ENCODE assay signal across 2 cellular contexts in the genomic region with DNA sequence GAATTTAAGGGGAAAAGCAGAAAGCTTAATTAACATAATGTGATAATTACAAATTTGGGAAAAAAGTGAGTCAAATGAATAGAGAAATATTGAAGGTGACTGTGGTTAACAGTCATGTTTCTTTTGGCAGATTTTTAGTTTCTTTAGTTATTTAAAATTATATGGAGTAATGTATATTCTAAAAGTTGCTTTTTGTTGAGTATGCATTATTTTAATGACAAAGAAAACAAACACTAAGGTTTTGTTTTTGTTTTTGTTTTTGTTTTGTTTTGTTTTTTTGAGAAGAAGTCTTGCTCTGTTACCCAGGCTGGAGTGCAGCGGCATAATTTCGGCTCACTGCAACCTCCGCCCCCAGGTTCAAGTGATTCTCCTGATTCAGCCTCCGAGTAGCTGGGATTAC.
TF ChIP-seq lines count a peak whose summit lies in the region.

No MANE protein-coding gene starts in this region.

TF ChIP-seq in HepG2, 621 proteins besides CTCF, POLR2A, EP300 and RAD21:
- TF ChIP-seq ZNF766 (CRISPR knock-in tag; IDR thresholded peaks at IDR 0.05; ENCODE audit: borderline replicate concordance) (no peak), RELA (CRISPR knock-in tag; IDR thresholded peaks at IDR 0.05) (no peak), AGO2 (optimal IDR thresholded peaks at IDR 0.05; ENCODE audit: low read depth, low read length) (no peak), MAFK (conservative IDR thresholded peaks at IDR 0.05 in 1 of 2, IDR thresholded peaks at IDR 0.05 in 1 of 2; ENCODE audit: low read length in 2 of 2) (peak; percentile 17 to 60; a peak in 3 of 4 replicates)
- TF ChIP-seq, protein P1, sequence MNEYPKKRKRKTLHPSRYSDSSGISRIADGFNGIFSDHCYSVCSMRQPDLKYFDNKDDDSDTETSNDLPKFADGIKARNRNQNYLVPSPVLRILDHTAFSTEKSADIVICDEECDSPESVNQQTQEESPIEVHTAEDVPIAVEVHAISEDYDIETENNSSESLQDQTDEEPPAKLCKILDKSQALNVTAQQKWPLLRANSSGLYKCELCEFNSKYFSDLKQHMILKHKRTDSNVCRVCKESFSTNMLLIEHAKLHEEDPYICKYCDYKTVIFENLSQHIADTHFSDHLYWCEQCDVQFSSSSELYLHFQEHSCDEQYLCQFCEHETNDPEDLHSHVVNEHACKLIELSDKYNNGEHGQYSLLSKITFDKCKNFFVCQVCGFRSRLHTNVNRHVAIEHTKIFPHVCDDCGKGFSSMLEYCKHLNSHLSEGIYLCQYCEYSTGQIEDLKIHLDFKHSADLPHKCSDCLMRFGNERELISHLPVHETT (CRISPR knock-in tag; conservative IDR thresholded peaks at IDR 0.05) = no peak
- TF ChIP-seq, protein P2, sequence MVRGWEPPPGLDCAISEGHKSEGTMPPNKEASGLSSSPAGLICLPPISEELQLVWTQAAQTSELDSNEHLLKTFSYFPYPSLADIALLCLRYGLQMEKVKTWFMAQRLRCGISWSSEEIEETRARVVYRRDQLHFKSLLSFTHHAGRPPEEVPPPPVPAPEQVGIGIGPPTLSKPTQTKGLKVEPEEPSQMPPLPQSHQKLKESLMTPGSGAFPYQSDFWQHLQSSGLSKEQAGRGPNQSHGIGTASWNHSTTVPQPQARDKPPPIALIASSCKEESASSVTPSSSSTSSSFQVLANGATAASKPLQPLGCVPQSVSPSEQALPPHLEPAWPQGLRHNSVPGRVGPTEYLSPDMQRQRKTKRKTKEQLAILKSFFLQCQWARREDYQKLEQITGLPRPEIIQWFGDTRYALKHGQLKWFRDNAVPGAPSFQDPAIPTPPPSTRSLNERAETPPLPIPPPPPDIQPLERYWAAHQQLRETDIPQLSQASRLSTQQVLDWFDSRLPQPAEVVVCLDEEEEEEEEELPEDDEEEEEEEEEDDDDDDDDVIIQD (CRISPR knock-in tag; IDR thresholded peaks at IDR 0.05; ENCODE audit: low read depth) = no peak
- TF ChIP-seq, protein P3, sequence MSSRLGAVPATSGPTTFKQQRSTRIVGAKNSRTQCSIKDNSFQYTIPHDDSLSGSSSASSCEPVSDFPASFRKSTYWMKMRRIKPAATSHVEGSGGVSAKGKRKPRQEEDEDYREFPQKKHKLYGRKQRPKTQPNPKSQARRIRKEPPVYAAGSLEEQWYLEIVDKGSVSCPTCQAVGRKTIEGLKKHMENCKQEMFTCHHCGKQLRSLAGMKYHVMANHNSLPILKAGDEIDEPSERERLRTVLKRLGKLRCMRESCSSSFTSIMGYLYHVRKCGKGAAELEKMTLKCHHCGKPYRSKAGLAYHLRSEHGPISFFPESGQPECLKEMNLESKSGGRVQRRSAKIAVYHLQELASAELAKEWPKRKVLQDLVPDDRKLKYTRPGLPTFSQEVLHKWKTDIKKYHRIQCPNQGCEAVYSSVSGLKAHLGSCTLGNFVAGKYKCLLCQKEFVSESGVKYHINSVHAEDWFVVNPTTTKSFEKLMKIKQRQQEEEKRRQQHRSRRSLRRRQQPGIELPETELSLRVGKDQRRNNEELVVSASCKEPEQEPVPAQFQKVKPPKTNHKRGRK (CRISPR knock-in tag; IDR thresholded peaks at IDR 0.05) = no peak

TF ChIP-seq in K562, 482 proteins besides CTCF, POLR2A, EP300 and RAD21:
- TF ChIP-seq, protein P4, sequence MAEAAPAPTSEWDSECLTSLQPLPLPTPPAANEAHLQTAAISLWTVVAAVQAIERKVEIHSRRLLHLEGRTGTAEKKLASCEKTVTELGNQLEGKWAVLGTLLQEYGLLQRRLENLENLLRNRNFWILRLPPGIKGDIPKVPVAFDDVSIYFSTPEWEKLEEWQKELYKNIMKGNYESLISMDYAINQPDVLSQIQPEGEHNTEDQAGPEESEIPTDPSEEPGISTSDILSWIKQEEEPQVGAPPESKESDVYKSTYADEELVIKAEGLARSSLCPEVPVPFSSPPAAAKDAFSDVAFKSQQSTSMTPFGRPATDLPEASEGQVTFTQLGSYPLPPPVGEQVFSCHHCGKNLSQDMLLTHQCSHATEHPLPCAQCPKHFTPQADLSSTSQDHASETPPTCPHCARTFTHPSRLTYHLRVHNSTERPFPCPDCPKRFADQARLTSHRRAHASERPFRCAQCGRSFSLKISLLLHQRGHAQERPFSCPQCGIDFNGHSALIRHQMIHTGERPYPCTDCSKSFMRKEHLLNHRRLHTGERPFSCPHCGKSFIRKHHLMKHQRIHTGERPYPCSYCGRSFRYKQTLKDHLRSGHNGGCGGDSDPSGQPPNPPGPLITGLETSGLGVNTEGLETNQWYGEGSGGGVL (CRISPR knock-in tag; IDR thresholded peaks at IDR 0.05) = no peak
- TF ChIP-seq MAFK (IDR thresholded peaks at IDR 0.05; ENCODE audit: low read length) (peak; percentile 17; the same call in 1 of the 2 replicates), RBM17 (IDR thresholded peaks at IDR 0.05; ENCODE audit: borderline replicate concordance, low read depth, low read length) (no peak), ZNF316 (IDR thresholded peaks at IDR 0.05) (peak; percentile 94), BRF1 (IDR thresholded peaks at IDR 0.05; ENCODE audit: borderline replicate concordance, extremely low read depth, insufficient read length) (no peak), FOXJ2 (tag; IDR thresholded peaks at IDR 0.05) (no peak), CTBP1 (IDR thresholded peaks at IDR 0.05; ENCODE audit: borderline replicate concordance) (no peak), EP400 (IDR thresholded peaks at IDR 0.05) (no peak), MAFG (tag; conservative IDR thresholded peaks at IDR 0.05) (peak; percentile 60), MAFF (IDR thresholded peaks at IDR 0.05; ENCODE audit: low read length) (peak; percentile 15; the same call in 1 of the 2 replicates), C11orf30 (IDR thresholded peaks at IDR 0.05; ENCODE audit: low read depth) (peak; percentile 79)
- TF ChIP-seq, protein P5, sequence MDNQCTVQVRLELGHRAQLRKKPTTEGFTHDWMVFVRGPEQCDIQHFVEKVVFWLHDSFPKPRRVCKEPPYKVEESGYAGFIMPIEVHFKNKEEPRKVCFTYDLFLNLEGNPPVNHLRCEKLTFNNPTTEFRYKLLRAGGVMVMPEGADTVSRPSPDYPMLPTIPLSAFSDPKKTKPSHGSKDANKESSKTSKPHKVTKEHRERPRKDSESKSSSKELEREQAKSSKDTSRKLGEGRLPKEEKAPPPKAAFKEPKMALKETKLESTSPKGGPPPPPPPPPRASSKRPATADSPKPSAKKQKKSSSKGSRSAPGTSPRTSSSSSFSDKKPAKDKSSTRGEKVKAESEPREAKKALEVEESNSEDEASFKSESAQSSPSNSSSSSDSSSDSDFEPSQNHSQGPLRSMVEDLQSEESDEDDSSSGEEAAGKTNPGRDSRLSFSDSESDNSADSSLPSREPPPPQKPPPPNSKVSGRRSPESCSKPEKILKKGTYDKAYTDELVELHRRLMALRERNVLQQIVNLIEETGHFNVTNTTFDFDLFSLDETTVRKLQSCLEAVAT (IDR thresholded peaks at IDR 0.05) = no peak
